ENCODE assay signal across 8 cellular contexts in genomic region chr4:89110986-89111832, GRCh38. TPM values are rescaled to one million over a fixed set of nuclear protein-coding genes. Genes with fewer than 3 reads are reported as not detected.
A peak's percentile ranks its signal among the peaks of the same experiment; 100 is the strongest.
DNase-seq lines count a peak whose midpoint lies in the region; ATAC-seq and TF ChIP-seq lines count a peak whose summit lies in the region.

TIGD2 (plus strand) TSS chr4:89111533; CDS start chr4:89112975, 1,442 bp downstream.

- H3K27me3 ChIP-seq in cardiac muscle cell, result peaks cover 18% of the 10 kb centered on the region
- H3K27me3 ChIP-seq in trophoblast cell (ENCODE audit: insufficient read depth, low read length), result no peaks in the 10 kb centered on the region

- POLR2A ChIA-PET in activated naive CD8-positive, alpha-beta T cell treated with anti-CD3 and anti-CD28 coated beads, Interleukin-2, amount 10 ng/mL, durations not matched to agents 7 days and 5 days (lab: Charles Lee), result no interaction called here

- DNase-seq in GM12865 (ENCODE audit: low read depth) (peak; percentile 95), NCI-H1048 (lab: John Stamatoyannopoulos, UW) (peak; percentile 85), SKM-1 (lab: John Stamatoyannopoulos, UW; ENCODE audit: unreplicated experiment) (peak; percentile 81), cardiac muscle cell (ENCODE audit: low read depth in 1 of 2, low spot score in 1 of 2) (peak; percentile 93 to 94), trophoblast cell (peak; percentile 86 to 92), type B pancreatic cell (ENCODE audit: extremely low spot score, unreplicated experiment) (peak; percentile 87)
- peak; percentile 91 for DNase-seq in activated naive CD8-positive, alpha-beta T cell treated with anti-CD3 and anti-CD28 coated beads, Interleukin-2, amount 10 ng/mL, durations not matched to agents 7 days and 5 days

- peak within 1 kb of the TSS; percentile 10 for H2BK12ac ChIP-seq in trophoblast cell (ENCODE audit: low read length)

- H3K79me1 ChIP-seq in trophoblast cell (ENCODE audit: low read length), result peaks cover 6% of the 10 kb centered on the region

- H3K27ac Mint-ChIP-seq in activated naive CD8-positive, alpha-beta T cell treated with anti-CD3 and anti-CD28 coated beads, Interleukin-2, amount 10 ng/mL, durations not matched to agents 7 days and 5 days, result peak within 1 kb of the TSS; percentile 76
- peak within 1 kb of the TSS; percentile 97 for H3K27ac Mint-ChIP-seq in type B pancreatic cell

- H2AK5ac ChIP-seq in trophoblast cell (ENCODE audit: low read length), result no peak within 1 kb of the TSS

- peak within 1 kb of the TSS; percentile 71 for H4K12ac ChIP-seq in trophoblast cell (ENCODE audit: low read depth, low read length)

- no peaks in the 10 kb centered on the region for H3K9me3 ChIP-seq in cardiac muscle cell (ENCODE audit: low read depth)
- peaks cover 4% of the 10 kb centered on the region for H3K9me3 ChIP-seq in trophoblast cell (ENCODE audit: insufficient read depth, low read depth, low read length)

- peaks cover 14% of the 10 kb centered on the region for H3K4me1 Mint-ChIP-seq in activated naive CD8-positive, alpha-beta T cell treated with anti-CD3 and anti-CD28 coated beads, Interleukin-2, amount 10 ng/mL, durations not matched to agents 7 days and 5 days
- peaks cover 18% of the 10 kb centered on the region for H3K4me1 Mint-ChIP-seq in type B pancreatic cell (ENCODE audit: unreplicated experiment)

- peaks cover 4% of the 10 kb centered on the region for H3K79me2 ChIP-seq in trophoblast cell (ENCODE audit: control insufficient read depth, insufficient read depth, low read length, poor library complexity)

- H3K4me1 ChIP-seq in cardiac muscle cell (ENCODE audit: low read depth) (peaks cover 7% of the 10 kb centered on the region), trophoblast cell (ENCODE audit: control insufficient read depth in 1 of 2, insufficient read depth in 2 of 2, low read length in 2 of 2) (peaks cover 5 to 9% of the 10 kb centered on the region in 2 experiments)

- peak; percentile 80 for TF ChIP-seq CTCF in GM12865 (IDR thresholded peaks at IDR 0.05; ENCODE audit: insufficient read depth, low read depth, low read length, missing control alignments)
- TF ChIP-seq CTCF in cardiac muscle cell (IDR thresholded peaks at IDR 0.05; ENCODE audit: low read depth, low read length), result peak; percentile 66
- peak; percentile 96 for TF ChIP-seq CTCF in type B pancreatic cell (conservative IDR thresholded peaks at IDR 0.05)

- no peaks in the 10 kb centered on the region for H3K36me3 ChIP-seq in cardiac muscle cell
- H3K36me3 ChIP-seq in trophoblast cell (ENCODE audit: control insufficient read depth in 1 of 2, insufficient read depth in 2 of 2, low read length in 2 of 2), result no peaks in the 10 kb centered on the region

- peaks cover 20% of the 10 kb centered on the region for H3K27me3 Mint-ChIP-seq in activated naive CD8-positive, alpha-beta T cell treated with anti-CD3 and anti-CD28 coated beads, Interleukin-2, amount 10 ng/mL, durations not matched to agents 7 days and 5 days
- H3K27me3 Mint-ChIP-seq in type B pancreatic cell, result peaks cover 24% of the 10 kb centered on the region

- WGBS in trophoblast cell (ENCODE audit: extremely low coverage, insufficient coverage, insufficient read length), result no CpG with 5 or more reads among the region's 101 CpGs

- peak within 1 kb of the TSS; percentile 77 for H4K91ac ChIP-seq in trophoblast cell (ENCODE audit: low read depth, low read length)

- H2BK5ac ChIP-seq in trophoblast cell (ENCODE audit: low read depth, low read length, poor library complexity), result peak within 1 kb of the TSS; percentile 61

- H3K23ac ChIP-seq in trophoblast cell (ENCODE audit: low read length), result no peak within 1 kb of the TSS

- peak within 1 kb of the TSS; percentile 44 for H2BK120ac ChIP-seq in trophoblast cell (ENCODE audit: insufficient read depth, low read length, poor library complexity)

- peak within 1 kb of the TSS; percentile 71 for H3K4ac ChIP-seq in trophoblast cell (ENCODE audit: low read depth, low read length)

- peak within 1 kb of the TSS; percentile 85 for H3K4me3 Mint-ChIP-seq in activated naive CD8-positive, alpha-beta T cell treated with anti-CD3 and anti-CD28 coated beads, Interleukin-2, amount 10 ng/mL, durations not matched to agents 7 days and 5 days
- peak within 1 kb of the TSS; percentile 94 for H3K4me3 Mint-ChIP-seq in type B pancreatic cell

- H3K27ac ChIP-seq in cardiac muscle cell, result peak within 1 kb of the TSS; percentile 32
- peak within 1 kb of the TSS; percentile 73 for H3K27ac ChIP-seq in trophoblast cell (ENCODE audit: low read depth, low read length)

- H3K14ac ChIP-seq in trophoblast cell (ENCODE audit: low read length), result peak within 1 kb of the TSS; percentile 57

- H3K4me3 ChIP-seq in GM12865 (ENCODE audit: low read depth, low read length) (peak within 1 kb of the TSS; percentile 79), cardiac muscle cell (peak within 1 kb of the TSS; percentile 50), trophoblast cell (ENCODE audit: low read depth, low read length) (peak within 1 kb of the TSS; percentile 84)

- peaks cover 6% of the 10 kb centered on the region for H3K9me3 Mint-ChIP-seq in activated naive CD8-positive, alpha-beta T cell treated with anti-CD3 and anti-CD28 coated beads, Interleukin-2, amount 10 ng/mL, durations not matched to agents 7 days and 5 days
- peaks cover 14% of the 10 kb centered on the region for H3K9me3 Mint-ChIP-seq in type B pancreatic cell

- peak within 1 kb of the TSS; percentile 91 for H4K8ac ChIP-seq in trophoblast cell (ENCODE audit: low read depth, low read length)

- ATAC-seq in HG02610 (IDR thresholded peaks at IDR 0.05; ENCODE audit: unreplicated experiment), result peak; percentile 89
- ATAC-seq in activated naive CD8-positive, alpha-beta T cell treated with anti-CD3 and anti-CD28 coated beads, Interleukin-2, amount 10 ng/mL, durations not matched to agents 7 days and 5 days (ENCODE audit: low read depth), result peak; percentile 92

- peaks cover 28% of the 10 kb centered on the region for H3K36me3 Mint-ChIP-seq in activated naive CD8-positive, alpha-beta T cell treated with anti-CD3 and anti-CD28 coated beads, Interleukin-2, amount 10 ng/mL, durations not matched to agents 7 days and 5 days
- peaks cover 31% of the 10 kb centered on the region for H3K36me3 Mint-ChIP-seq in type B pancreatic cell

- peak within 1 kb of the TSS; percentile 88 for H3K9ac ChIP-seq in trophoblast cell (ENCODE audit: low read length)

- H3K4me2 ChIP-seq in trophoblast cell (ENCODE audit: low read length), result peak within 1 kb of the TSS; percentile 99

- peak within 1 kb of the TSS; percentile 80 for H2AFZ ChIP-seq in trophoblast cell (ENCODE audit: insufficient read depth, low read length, poor library complexity)

- peak within 1 kb of the TSS; percentile 74 for H3K18ac ChIP-seq in trophoblast cell (ENCODE audit: low read length)

RNA-seq across cellular contexts. Expression of gene TIGD2, which starts in this region (rescaled TPM):
- total RNA-seq in activated naive CD8-positive, alpha-beta T cell treated with anti-CD3 and anti-CD28 coated beads, Interleukin-2, amount 10 ng/mL, durations not matched to agents 7 days and 5 days, result 1 to 10 TPM; 5.3 to 5.9 TPM
- total RNA-seq in cardiac muscle cell (10.5 and 14.0 TPM in 2 replicates), type B pancreatic cell (ENCODE audit: low replicate concordance) (13.2 and 15.5 TPM in 2 replicates)
- polyA plus RNA-seq in cardiac muscle cell, result 4.1 and 5.4 TPM in 2 replicates
- polyA plus RNA-seq in trophoblast cell (2013), result 7.8 and 8.0 TPM in 2 replicates

Comparison
In these comparisons a context has a peak if more than half of its experiments do, and no peak if none do; other contexts are left out.
1. Peak in every context shown above with its lines: DNase-seq, ATAC-seq, H3K4me3 ChIP-seq and H3K27ac ChIP-seq.